In genomic region chr22:31840581-31840980, GRCh38 we compare ENCODE assay signal across 28 cellular contexts.
"Had no signal": no experiment of that assay in that cellular context is flagged by ENCODE, and none has a peak within 500 bp of the region (broad histone marks: within the 10 kb centered on the region; RNA-seq: fewer than 3 reads in every experiment).

No MANE protein-coding gene starts in this region.

- H3K9me3 Mint-ChIP-seq: activated naive CD4-positive, alpha-beta T cell treated with anti-CD3 and anti-CD28 coated beads for 36 hours; activated naive CD8-positive, alpha-beta T cell treated with anti-CD3 and anti-CD28 coated beads, Interleukin-2, amount 10 ng/mL, durations not matched to agents 7 days and 5 days; activated T-helper 1 cell treated with anti-CD3 and anti-CD28 coated beads, Interleukin-12 subunit alpha, Interleukin-12 subunit beta, Interleukin-2, Interleukin-4 antibody, amounts not matched to agents 30 ng/mL and 10 ng/mL and 1 ng/mL, durations not matched to agents 14 hours and 24 hours and 36 hours; central memory CD8-positive, alpha-beta T cell; dendritic cell treated with granulocyte-macrophage colony-stimulating factor and Interleukin-4, amounts not matched to agents 40 ng/mL and 50 ng/mL, for 4 days; naive thymus-derived CD4-positive, alpha-beta T cell; neural crest cell had no signal

- H3K4me1 Mint-ChIP-seq: activated naive CD8-positive, alpha-beta T cell treated with anti-CD3 and anti-CD28 coated beads, Interleukin-2, amount 10 ng/mL, durations not matched to agents 7 days and 5 days; central memory CD8-positive, alpha-beta T cell; neural crest cell had no signal

- ATAC-seq: activated CD4-positive, alpha-beta T cell treated with anti-CD3 and anti-CD28 coated beads for 36 hours; activated CD8-positive, alpha-beta T cell treated with anti-CD3 and anti-CD28 coated beads, Interleukin-2, amount 10 ng/mL, durations not matched to agents 7 days and 5 days; left colon; naive thymus-derived CD4-positive, alpha-beta T cell; pancreas; psoas muscle; SK-N-SH treated with all-trans-retinoic acid at 6 μM for 48 hours had no signal

- H3K27ac ChIP-seq: breast epithelium, gastrocnemius medialis, pancreas, psoas muscle, upper lobe of left lung had no signal

- H3K9me3 ChIP-seq: breast epithelium, gastrocnemius medialis, pancreas, psoas muscle, sigmoid colon, upper lobe of left lung had no signal

- H3K27me3 ChIP-seq: breast epithelium, gastrocnemius medialis, pancreas, sigmoid colon, upper lobe of left lung had no signal

- H3K27ac Mint-ChIP-seq: activated CD4-positive, alpha-beta T cell treated with anti-CD3 and anti-CD28 coated beads for 36 hours; activated CD8-positive, alpha-beta T cell treated with anti-CD3 and anti-CD28 coated beads, Interleukin-2, amount 10 ng/mL, durations not matched to agents 7 days and 5 days; activated naive CD4-positive, alpha-beta T cell treated with anti-CD3 and anti-CD28 coated beads for 36 hours; activated naive CD8-positive, alpha-beta T cell treated with anti-CD3 and anti-CD28 coated beads, Interleukin-2, amount 10 ng/mL, durations not matched to agents 7 days and 5 days; naive thymus-derived CD4-positive, alpha-beta T cell had no signal

- H3K27me3 Mint-ChIP-seq: activated CD4-positive, alpha-beta T cell treated with anti-CD3 and anti-CD28 coated beads for 36 hours; activated naive CD8-positive, alpha-beta T cell treated with anti-CD3 and anti-CD28 coated beads, Interleukin-2, amount 10 ng/mL, durations not matched to agents 7 days and 5 days; central memory CD8-positive, alpha-beta T cell; dendritic cell treated with granulocyte-macrophage colony-stimulating factor and Interleukin-4, amounts not matched to agents 40 ng/mL and 50 ng/mL, for 4 days; naive thymus-derived CD4-positive, alpha-beta T cell had no signal

- H3K36me3 ChIP-seq: breast epithelium had no signal

- DNase-seq: activated CD4-positive, alpha-beta T cell treated with anti-CD3 and anti-CD28 coated beads for 36 hours; activated CD4-positive, CD25-positive, alpha-beta regulatory T cell; activated CD8-positive, alpha-beta T cell treated with anti-CD3 and anti-CD28 coated beads, Interleukin-2, amount 10 ng/mL, durations not matched to agents 7 days and 5 days; activated effector memory CD4-positive, alpha-beta T cell treated with anti-CD3 and anti-CD28 coated beads, Interleukin-2, amount 50 U/mL, for 16 hours; activated naive CD4-positive, alpha-beta T cell treated with anti-CD3 and anti-CD28 coated beads for 36 hours; activated naive CD8-positive, alpha-beta T cell treated with anti-CD3 and anti-CD28 coated beads, Interleukin-2, amount 10 ng/mL, durations not matched to agents 7 days and 5 days; activated T-cell treated with anti-CD3 and anti-CD28 coated beads for 4 hours; amniotic stem cell; effector CD4-positive, alpha-beta T cell; gastrocnemius medialis; glutamatergic neuron; left colon; mammary epithelial cell; midbrain; naive thymus-derived CD4-positive, alpha-beta T cell; pancreas; psoas muscle; sigmoid colon; small intestine; stimulated activated CD4-positive, alpha-beta T cell treated with anti-CD3 and anti-CD28 coated beads, Interleukin-1b, Interleukin-23, amount 100 ng/mL, for 48 hours; stimulated activated naive CD4-positive, alpha-beta T cell treated with Interleukin-2 at 50 U/mL for 16 hours; upper lobe of left lung had no signal

- H3K4me3 Mint-ChIP-seq: activated CD4-positive, alpha-beta T cell treated with anti-CD3 and anti-CD28 coated beads for 36 hours; activated CD8-positive, alpha-beta T cell treated with anti-CD3 and anti-CD28 coated beads, Interleukin-2, amount 10 ng/mL, durations not matched to agents 7 days and 5 days; activated naive CD4-positive, alpha-beta T cell treated with anti-CD3 and anti-CD28 coated beads for 36 hours; activated naive CD8-positive, alpha-beta T cell treated with anti-CD3 and anti-CD28 coated beads, Interleukin-2, amount 10 ng/mL, durations not matched to agents 7 days and 5 days; activated T-helper 1 cell treated with anti-CD3 and anti-CD28 coated beads, Interleukin-12 subunit alpha, Interleukin-12 subunit beta, Interleukin-2, Interleukin-4 antibody, amounts not matched to agents 30 ng/mL and 10 ng/mL and 1 ng/mL, durations not matched to agents 14 hours and 24 hours and 36 hours; central memory CD8-positive, alpha-beta T cell; dendritic cell treated with granulocyte-macrophage colony-stimulating factor and Interleukin-4, amounts not matched to agents 40 ng/mL and 50 ng/mL, for 4 days; naive thymus-derived CD4-positive, alpha-beta T cell; neural crest cell had no signal

- H3K4me1 ChIP-seq: breast epithelium, pancreas, psoas muscle, upper lobe of left lung had no signal

- H3K4me3 ChIP-seq: gastrocnemius medialis, pancreas, psoas muscle had no signal
